1 cellular context compared by ENCODE assay signal in the genomic region with DNA sequence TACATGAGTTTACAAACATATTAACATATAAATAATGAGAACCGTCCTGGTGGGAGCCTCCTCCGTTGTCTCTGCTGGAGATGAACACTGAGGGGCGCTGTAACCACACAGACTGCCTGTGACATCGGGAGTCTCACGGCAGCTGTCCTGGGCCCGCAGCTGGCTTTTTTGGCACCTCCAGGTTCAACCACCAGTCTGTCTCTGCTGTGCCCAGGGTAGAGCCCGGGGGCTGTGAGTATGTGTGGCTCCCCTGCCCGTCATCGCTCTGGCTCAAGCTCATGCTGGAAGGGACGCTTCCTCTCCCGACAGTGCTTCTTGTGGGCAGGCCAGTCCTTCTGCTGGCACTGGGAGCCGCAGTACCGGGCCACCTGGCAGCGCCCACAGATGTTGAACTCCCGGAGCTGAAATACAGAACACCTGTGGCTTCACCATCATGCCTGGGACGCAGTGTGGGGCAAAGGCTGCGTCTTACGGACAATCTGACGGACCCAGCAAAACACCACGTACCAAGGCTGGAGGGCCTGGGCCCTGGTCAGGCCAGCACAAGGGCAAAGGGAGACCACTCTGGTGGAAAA.
TF ChIP-seq lines count a peak whose summit lies in the region.

No MANE protein-coding gene starts in this region.

TF ChIP-seq in H1, 55 proteins besides CTCF, POLR2A, EP300 and RAD21:
- TF ChIP-seq SRF (IDR thresholded peaks at IDR 0.05; ENCODE audit: low read depth, low read length), result no peak
- TF ChIP-seq GABPA (IDR thresholded peaks at IDR 0.05; ENCODE audit: borderline replicate concordance, insufficient read depth, low read length), result peak; percentile 42; the same call in 1 of the 2 replicates
- TF ChIP-seq TAF1 (IDR thresholded peaks at IDR 0.05; ENCODE audit: low read depth, low read length), result no peak
